In genomic region chr19:4371898-4372629, GRCh38 we compare ENCODE assay signal across 16 cellular contexts. TPM values are rescaled to one million over a fixed set of nuclear protein-coding genes. Genes with fewer than 3 reads are reported as not detected.
A peak's percentile ranks its signal among the peaks of the same experiment; 100 is the strongest.
DNase-seq lines count a peak whose midpoint lies in the region; ATAC-seq and TF ChIP-seq lines count a peak whose summit lies in the region.
"Had no signal": no experiment of that assay in that cellular context is flagged by ENCODE, and none has a peak within 500 bp of the region (broad histone marks: within the 10 kb centered on the region; RNA-seq: fewer than 3 reads in every experiment).

No MANE protein-coding gene starts in this region.

- peaks cover 53 to 81% of the 10 kb centered on the region in 2 donors for H3K4me1 ChIP-seq in ascending aorta
- H3K4me1 ChIP-seq in tibial artery, result peaks cover 23 to 98% (median 91%) of the 10 kb centered on the region in 4 donors

- peaks cover 59% of the 10 kb centered on the region for H3K4me1 Mint-ChIP-seq in activated naive CD4-positive, alpha-beta T cell treated with anti-CD3 and anti-CD28 coated beads for 36 hours (ENCODE audit: low read depth)
- peaks cover 29 to 75% (median 59%) of the 10 kb centered on the region in 4 donors for H3K4me1 Mint-ChIP-seq in naive thymus-derived CD8-positive, alpha-beta T cell

- no peaks in the 10 kb centered on the region for H3K27me3 Mint-ChIP-seq in activated naive CD4-positive, alpha-beta T cell treated with anti-CD3 and anti-CD28 coated beads for 36 hours (ENCODE audit: low read depth)
- no peaks in the 10 kb centered on the region for H3K27me3 Mint-ChIP-seq in naive thymus-derived CD8-positive, alpha-beta T cell

- H3K27me3 ChIP-seq in ascending aorta (no peaks in the 10 kb centered on the region), tibial artery (no peaks in the 10 kb centered on the region)
- H3K27me3 ChIP-seq: brain microvascular endothelial cell had no signal

- no peak for DNase-seq in activated naive CD4-positive, alpha-beta T cell treated with anti-CD3 and anti-CD28 coated beads, Interleukin-2, amount 50 U/mL, for 72 hours (ENCODE audit: low spot score in 2 of 2)
- DNase-seq in activated naive CD4-positive, alpha-beta T cell treated with anti-CD3 and anti-CD28 coated beads for 36 hours, result no peak
- DNase-seq in ascending aorta (ENCODE audit: low spot score in 2 of 2) (no peak), tibial artery (peak in 1 of 2 donors; percentile 66)
- DNase-seq in naive thymus-derived CD8-positive, alpha-beta T cell, result no peak
- no peak for DNase-seq in stimulated activated CD4-positive, alpha-beta T cell treated with anti-CD3 and anti-CD28 coated beads, Interleukin-15, amount 100 ng/mL, for 24 hours
- DNase-seq: ACHN, brain microvascular endothelial cell, DND-41, mesendoderm, NCI-H1105 treated with DMSO at 0.1 percent for 48 hours, NCI-H510A, retina had no signal

- no peak for ATAC-seq in activated naive CD4-positive, alpha-beta T cell treated with anti-CD3 and anti-CD28 coated beads, Interleukin-2, amount 50 U/mL, for 72 hours
- ATAC-seq in naive thymus-derived CD8-positive, alpha-beta T cell, result no peak
- ATAC-seq in GM18505 (IDR thresholded peaks at IDR 0.05; ENCODE audit: unreplicated experiment) (no peak), HG02571 (IDR thresholded peaks at IDR 0.05; ENCODE audit: unreplicated experiment) (no peak)
- ATAC-seq: Right ventricle myocardium inferior had no signal

- CTCF ChIA-PET in activated naive CD4-positive, alpha-beta T cell treated with anti-CD3 and anti-CD28 coated beads for 36 hours (lab: Charles Lee), result no interaction called here

- no peaks in the 10 kb centered on the region for H3K9me3 Mint-ChIP-seq in activated naive CD4-positive, alpha-beta T cell treated with anti-CD3 and anti-CD28 coated beads, Interleukin-2, amount 50 U/mL, for 72 hours
- no peaks in the 10 kb centered on the region for H3K9me3 Mint-ChIP-seq in activated naive CD4-positive, alpha-beta T cell treated with anti-CD3 and anti-CD28 coated beads for 36 hours
- H3K9me3 Mint-ChIP-seq in naive thymus-derived CD8-positive, alpha-beta T cell, result no peaks in the 10 kb centered on the region

- no peak overlapping the region for H3K4me3 Mint-ChIP-seq in activated naive CD4-positive, alpha-beta T cell treated with anti-CD3 and anti-CD28 coated beads for 36 hours
- H3K4me3 Mint-ChIP-seq in naive thymus-derived CD8-positive, alpha-beta T cell, result no peak overlapping the region

- TF ChIP-seq POLR2A in GM18505 (IDR thresholded peaks at IDR 0.05; ENCODE audit: borderline replicate concordance, extremely low read depth, insufficient read depth, insufficient read length), result no peak

- H3K27ac Mint-ChIP-seq in activated naive CD4-positive, alpha-beta T cell treated with anti-CD3 and anti-CD28 coated beads, Interleukin-2, amount 50 U/mL, for 72 hours, result peak overlapping the region; percentile 22 to 59
- no peak overlapping the region for H3K27ac Mint-ChIP-seq in activated naive CD4-positive, alpha-beta T cell treated with anti-CD3 and anti-CD28 coated beads for 36 hours
- peak overlapping the region in 9 of 10 donors; percentile 2 to 83 (median 52) for H3K27ac Mint-ChIP-seq in naive thymus-derived CD8-positive, alpha-beta T cell

- intact Hi-C loops in activated naive CD4-positive, alpha-beta T cell treated with anti-CD3 and anti-CD28 coated beads for 36 hours (cut with micrococcal nuclease), result no loop called here
- intact Hi-C loops in ascending aorta (cut with DNase I), result no loop called here
- intact Hi-C loops in tibial artery (cut with DNase I; ENCODE audit: low total_unique reads), result no loop called here

- no peak overlapping the region for H3K4me3 ChIP-seq in ascending aorta
- H3K4me3 ChIP-seq in tibial artery, result no peak overlapping the region

- no peaks in the 10 kb centered on the region for H3K9me3 ChIP-seq in ascending aorta
- no peaks in the 10 kb centered on the region for H3K9me3 ChIP-seq in tibial artery

- H3K36me3 Mint-ChIP-seq in activated naive CD4-positive, alpha-beta T cell treated with anti-CD3 and anti-CD28 coated beads, Interleukin-2, amount 50 U/mL, for 72 hours, result no peaks in the 10 kb centered on the region
- H3K36me3 Mint-ChIP-seq in activated naive CD4-positive, alpha-beta T cell treated with anti-CD3 and anti-CD28 coated beads for 36 hours (ENCODE audit: low read depth), result no peaks in the 10 kb centered on the region
- peaks cover 0 to 4% (median 0%) of the 10 kb centered on the region in 3 donors for H3K36me3 Mint-ChIP-seq in naive thymus-derived CD8-positive, alpha-beta T cell

- H3K27ac ChIP-seq in ascending aorta, result peak overlapping the region; percentile 91 to 98
- peak overlapping the region; percentile 84 to 97 for H3K27ac ChIP-seq in tibial artery
- H3K27ac ChIP-seq: brain microvascular endothelial cell had no signal

- no peak for TF ChIP-seq CTCF in ascending aorta (IDR thresholded peaks at IDR 0.05)
- TF ChIP-seq CTCF in tibial artery (IDR thresholded peaks at IDR 0.05), result no peak

- POLR2A ChIA-PET in naive thymus-derived CD8-positive, alpha-beta T cell (lab: Charles Lee), result interaction anchor here (1.0 to 2.6 kb wide), 2 partner anchors 7 to 30 kb away, joined by 3 to 17 read pairs; partner anchors contain the start of gene CHAF1A

- peaks cover 0 to 4% of the 10 kb centered on the region in 2 donors for H3K36me3 ChIP-seq in ascending aorta
- peaks cover 0 to 2% (median under 1%) of the 10 kb centered on the region in 3 donors for H3K36me3 ChIP-seq in tibial artery

RNA-seq across cellular contexts. Expression of gene SH3GL1, which starts 28.3 kb away (rescaled TPM):
- 10 to 100 TPM; 40.9 to 53.4 TPM for total RNA-seq in activated naive CD4-positive, alpha-beta T cell treated with anti-CD3 and anti-CD28 coated beads, Interleukin-2, amount 50 U/mL, for 72 hours
- 10 to 100 TPM; 31.7 to 32.1 TPM for total RNA-seq in activated naive CD4-positive, alpha-beta T cell treated with anti-CD3 and anti-CD28 coated beads for 36 hours
- total RNA-seq in ascending aorta, result 61.4 TPM
- 10 to 100 TPM; 38.3 to 38.6 TPM for total RNA-seq in naive thymus-derived CD8-positive, alpha-beta T cell
- 10 to 100 TPM; 11.8 to 20.4 (median 12.3) TPM for polyA plus RNA-seq in naive thymus-derived CD8-positive, alpha-beta T cell

RNA-seq across cellular contexts. Expression of gene MPND, which starts 28.7 kb away (rescaled TPM):
- 10 to 100 TPM; 18.4 to 22.0 TPM for total RNA-seq in activated naive CD4-positive, alpha-beta T cell treated with anti-CD3 and anti-CD28 coated beads, Interleukin-2, amount 50 U/mL, for 72 hours
- 10 to 100 TPM; 16.3 to 18.6 TPM for total RNA-seq in activated naive CD4-positive, alpha-beta T cell treated with anti-CD3 and anti-CD28 coated beads for 36 hours
- 21.9 TPM for total RNA-seq in ascending aorta
- 10 to 100 TPM; 18.9 to 22.1 TPM for total RNA-seq in naive thymus-derived CD8-positive, alpha-beta T cell
- 1 to 10 TPM; 4.6 to 5.3 (median 4.7) TPM for polyA plus RNA-seq in naive thymus-derived CD8-positive, alpha-beta T cell

RNA-seq across cellular contexts. Expression of gene CHAF1A, which starts 30.4 kb away (rescaled TPM):
- total RNA-seq in activated naive CD4-positive, alpha-beta T cell treated with anti-CD3 and anti-CD28 coated beads, Interleukin-2, amount 50 U/mL, for 72 hours, result 10 to 100 TPM; 67.1 to 93.6 TPM
- total RNA-seq in activated naive CD4-positive, alpha-beta T cell treated with anti-CD3 and anti-CD28 coated beads for 36 hours, result 10 to 100 TPM; 57.3 to 65.1 TPM
- total RNA-seq in ascending aorta, result 0.85 TPM
- total RNA-seq in naive thymus-derived CD8-positive, alpha-beta T cell, result 10 to 100 TPM in 1 of 2 experiments, 1 to 10 TPM in 1; 7.5 to 10.9 TPM
- 1 to 10 TPM; 1.7 to 2.4 (median 2.1) TPM for polyA plus RNA-seq in naive thymus-derived CD8-positive, alpha-beta T cell

RNA-seq across cellular contexts. Expression of gene STAP2, which starts 33.4 kb away (rescaled TPM):
- 10 to 100 TPM; 17.4 to 22.3 TPM for total RNA-seq in activated naive CD4-positive, alpha-beta T cell treated with anti-CD3 and anti-CD28 coated beads, Interleukin-2, amount 50 U/mL, for 72 hours
- total RNA-seq in activated naive CD4-positive, alpha-beta T cell treated with anti-CD3 and anti-CD28 coated beads for 36 hours, result 10 to 100 TPM in 1 of 2 experiments, 1 to 10 TPM in 1; 8.1 to 10.7 TPM
- 6.6 TPM for total RNA-seq in ascending aorta
- total RNA-seq in naive thymus-derived CD8-positive, alpha-beta T cell, result 1 to 10 TPM; 1.4 to 2.3 TPM
- 1 to 10 TPM; 1.3 to 2.6 (median 1.5) TPM for polyA plus RNA-seq in naive thymus-derived CD8-positive, alpha-beta T cell

Comparison
In these comparisons a context has a peak if more than half of its experiments do, and no peak if none do; other contexts are left out.
1. RNA of gene CHAF1A, which starts 30.4 kb away (total RNA-seq): 67.1 to 93.6 TPM in activated naive CD4-positive, alpha-beta T cell treated with anti-CD3 and anti-CD28 coated beads, Interleukin-2, amount 50 U/mL, for 72 hours and 57.3 to 65.1 TPM in activated naive CD4-positive, alpha-beta T cell treated with anti-CD3 and anti-CD28 coated beads for 36 hours; 7.5 to 10.9 TPM in naive thymus-derived CD8-positive, alpha-beta T cell and 0.85 TPM in ascending aorta (single experiment); every median in the first group is over 4 times any median in the second.